Comparison of ENCODE assay signal across 8 cellular contexts in the genomic region with DNA sequence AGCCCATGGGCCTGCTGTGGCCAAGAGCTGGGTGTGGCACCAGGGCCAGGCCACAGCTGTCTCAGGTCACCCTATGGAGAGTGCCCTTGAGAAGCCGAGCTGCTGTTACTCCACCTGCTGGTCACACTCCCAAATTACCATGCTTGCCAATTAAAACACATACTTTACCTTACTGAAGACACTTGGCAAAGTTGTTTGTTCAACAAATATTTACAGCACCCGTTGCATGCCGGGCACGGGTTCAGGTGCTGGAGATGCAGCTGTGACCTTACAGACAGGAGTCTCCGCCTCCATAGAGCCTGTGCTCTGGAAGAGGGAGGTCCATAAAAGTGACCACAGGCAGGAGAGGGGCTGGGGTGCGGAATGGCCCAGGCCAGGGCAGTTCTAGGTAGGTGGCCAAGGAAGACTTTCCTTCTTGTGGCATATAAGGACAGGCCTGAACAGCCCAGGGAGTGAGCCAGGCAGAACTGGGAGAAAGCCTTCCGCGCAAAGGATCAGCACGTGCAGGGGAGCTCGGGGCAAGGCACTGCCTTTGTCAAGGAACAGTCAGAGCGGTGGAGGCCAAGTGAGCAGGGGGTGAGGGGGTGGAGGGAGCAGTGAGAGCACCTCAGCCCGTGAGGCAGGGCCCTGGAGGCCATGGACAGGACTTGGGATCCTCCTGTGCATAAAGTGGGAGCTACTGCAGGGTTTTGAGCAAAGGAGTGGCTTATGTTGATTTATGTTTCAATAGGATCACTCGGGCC. TPM values are rescaled to one million over a fixed set of nuclear protein-coding genes. Genes with fewer than 3 reads are reported as not detected.
DNase-seq lines count a peak whose midpoint lies in the region; ATAC-seq and TF ChIP-seq lines count a peak whose summit lies in the region.

No MANE protein-coding gene starts in this region.

- no peak overlapping the region for H3K4ac ChIP-seq in IMR-90 (ENCODE audit: low read depth, low read length)

- H2BK20ac ChIP-seq in IMR-90 (ENCODE audit: low read depth, low read length): no peak overlapping the region

- no peaks in the 10 kb centered on the region; the same call in 1 of the 2 replicates for H4K20me1 ChIP-seq in IMR-90 (ENCODE audit: insufficient read depth, low read length)

- TF ChIP-seq POLR2A in IMR-90 (IDR thresholded peaks at IDR 0.05; ENCODE audit: low read depth, low read length): no peak
- no peak for TF ChIP-seq POLR2A in adrenal gland (IDR thresholded peaks at IDR 0.05)

- H4K91ac ChIP-seq in IMR-90 (ENCODE audit: insufficient read depth, low read depth, low read length): no peak overlapping the region

- H2BK5ac ChIP-seq in IMR-90 (ENCODE audit: low read depth, low read length, poor library complexity, severe bottlenecking): no peak overlapping the region

- H3K79me1 ChIP-seq in IMR-90 (ENCODE audit: low read depth in 1 of 2, low read length in 2 of 2): peaks cover 0 to 35% of the 10 kb centered on the region in 2 experiments; a peak in 3 of 4 replicates

- H3K4me2 ChIP-seq in IMR-90 (ENCODE audit: low read depth, low read length): no peak overlapping the region

- H2AK5ac ChIP-seq in IMR-90 (ENCODE audit: low read depth, low read length): no peak overlapping the region

- dilution Hi-C loops in IMR-90 (cut with HindIII; ENCODE audit: low sequenced_read_pairs, unreplicated experiment): no loop called here

- H2AFZ ChIP-seq in IMR-90 (replicated peaks; ENCODE audit: low read length, poor library complexity): peak overlapping the region; percentile 37

- no peak overlapping the region for H2BK15ac ChIP-seq in IMR-90 (ENCODE audit: low read depth, low read length)

- H3K9ac ChIP-seq in IMR-90 (ENCODE audit: low read depth, low read length): no peak overlapping the region

- 83% methylated on average over 6 of the region's 13 CpGs; no CpG with 5 or more reads in 1 of the 2 experiments for WGBS in IMR-90 (ENCODE audit: extremely low coverage in 2 of 2, insufficient read length in 1 of 2), 2 experiments
- WGBS in adrenal gland, 4 donors: 70 to 88% (median 81%) methylated on average over 10 to 13 of the region's 13 CpGs

- H3K4me3 ChIP-seq in IMR-90 (ENCODE audit: insufficient read depth, low read depth, low read length) (no peak overlapping the region), adrenal gland (no peak overlapping the region)

- 0 out of 4 replicates have a peak overlapping the region, but pooled peaks of 1 of the 2 experiments have one; percentile 32 for H4K8ac ChIP-seq in IMR-90 (ENCODE audit: low read depth in 2 of 2, low read length in 2 of 2)

- in situ Hi-C loops in IMR-90 (cut with MboI; ENCODE audit: low sequenced_read_pairs): no loop called here

- no peak overlapping the region for H3K18ac ChIP-seq in IMR-90 (ENCODE audit: low read depth, low read length)

- no peak overlapping the region for H3K14ac ChIP-seq in IMR-90 (replicated peaks; ENCODE audit: low read depth, low read length)

- peak; percentile 59 for TF ChIP-seq RAD21 in IMR-90 (IDR thresholded peaks at IDR 0.05; ENCODE audit: low read length)

- TF ChIP-seq CTCF in IMR-90 (conservative IDR thresholded peaks at IDR 0.05; ENCODE audit: low read depth, low read length) (peak; percentile 59), adrenal gland (IDR thresholded peaks at IDR 0.05) (peak; percentile 43 to 62 (median 50))

- H3K9me3 ChIP-seq in IMR-90 (ENCODE audit: control insufficient read depth, insufficient read depth, low read length) (no peaks in the 10 kb centered on the region), adrenal gland (replicated peaks in 1 of 3) (no peaks in the 10 kb centered on the region)

- no peak overlapping the region for H2BK120ac ChIP-seq in IMR-90 (ENCODE audit: low read depth, low read length)

- H3K9me1 ChIP-seq in IMR-90 (ENCODE audit: insufficient read depth, low read length): 0 out of 2 replicates have a peak, but pooled peaks cover 3% of the 10 kb centered on the region

- CTCF ChIA-PET in IMR-90 (lab: Yijun Ruan, JAX): interaction anchor here (0.5 to 1.1 kb wide), 4 partner anchors 11 to 262 kb away, joined by 3 to 9 read pairs (median 4); no protein-coding TSS in a partner anchor

- DNase-seq in NCI-H2227 (lab: John Stamatoyannopoulos, UW; ENCODE audit: unreplicated experiment) (peak; percentile 30), NCI-H2227 treated with DMSO at 0.1 percent for 48 hours (lab: John Stamatoyannopoulos, UW) (no peak), IMR-90 (peak; percentile 50), SHP77 (lab: John Stamatoyannopoulos, UW) (peak; percentile 71 to 79), adrenal gland (peak in 5 of 7 donors; percentile 28 to 74 (median 51)), hepatic stellate cell (ENCODE audit: low spot score) (peak; percentile 60)
- DNase-seq in stimulated activated CD4-positive, alpha-beta T cell treated with anti-CD3 and anti-CD28 coated beads, Interleukin-12 subunit alpha, Interleukin-12 subunit beta, amount 100 ng/mL, for 24 hours (ENCODE audit: low read depth in 2 of 2): peak; percentile 6 to 31

- no TSS peak for BruUV-seq in IMR-90 (replicated peaks; lab: Mats Ljungman, UMichigan)

- H3K27me3 ChIP-seq in IMR-90 (ENCODE audit: control insufficient read depth, insufficient read depth, low read length): no peaks in the 10 kb centered on the region
- no peaks in the 10 kb centered on the region for H3K27me3 ChIP-seq in adrenal gland

- peak overlapping the region; percentile 73 for H2AK9ac ChIP-seq in IMR-90 (replicated peaks; ENCODE audit: low read depth, low read length, poor library complexity)

- H3K36me3 ChIP-seq in IMR-90 (ENCODE audit: control insufficient read depth, insufficient read depth, low read length) (peaks cover 27% of the 10 kb centered on the region), adrenal gland (replicated peaks in 1 of 2) (peaks cover 0 to 31% of the 10 kb centered on the region in 2 donors)

- H3K4me1 ChIP-seq in IMR-90 (ENCODE audit: control insufficient read depth, insufficient read depth, low read length) (no peaks in the 10 kb centered on the region), adrenal gland (replicated peaks in 1 of 2) (no peaks in the 10 kb centered on the region)

- H3K23ac ChIP-seq in IMR-90 (ENCODE audit: low read depth, low read length): no peak overlapping the region

- ATAC-seq in IMR-90 (ENCODE audit: low read depth) (peak; percentile 95), GM19397 (IDR thresholded peaks at IDR 0.05; ENCODE audit: unreplicated experiment) (no peak)

- intact Hi-C loops in IMR-90 (cut with micrococcal nuclease): loop anchor here (1.0 to 10.0 kb wide), 2 partner anchors 194 to 490 kb away; no protein-coding TSS in a partner anchor
- intact Hi-C loops in adrenal gland (cut with DNase I): no loop called here

- POLR2A ChIA-PET in IMR-90 (lab: Charles Lee; ENCODE audit: unreplicated experiment): no interaction called here

- H3K27ac ChIP-seq in IMR-90 (ENCODE audit: insufficient read depth, low read length) (no peak overlapping the region), adrenal gland (no peak overlapping the region)

- no peak overlapping the region for H3K56ac ChIP-seq in IMR-90 (ENCODE audit: extremely low read depth, insufficient read depth, low read length)

- no peak overlapping the region for H4K5ac ChIP-seq in IMR-90 (ENCODE audit: low read depth, low read length)

TF ChIP-seq in IMR-90, 13 proteins besides CTCF, POLR2A, EP300 and RAD21:
- no peak for TF ChIP-seq NFE2L2 (IDR thresholded peaks at IDR 0.05; ENCODE audit: low read depth, low read length)
- peak; percentile 65 for TF ChIP-seq SMC3 (IDR thresholded peaks at IDR 0.05; ENCODE audit: low read depth, low read length)

RNA-seq across cellular contexts. Expression of gene RBM44, which starts 23.6 kb away (rescaled TPM):
- total RNA-seq in IMR-90 (2012; rRNA removed) (0.18 and 0.28 TPM in 2 replicates), adrenal gland (under 1 TPM in 7 of 8 donors, not detected in 1; 0.15 to 0.69 (median 0.42) TPM)
- polyA plus RNA-seq in IMR-90 (2012; rRNA removed) (0.14 TPM in 2 replicates), adrenal gland (under 1 TPM; 0.16 to 0.30 (median 0.22) TPM)
- not detected in 2 replicates for polyA plus RNA-seq in IMR-90 (2012; cell fraction: cytosol; rRNA removed)
- 0.04 and 0.73 TPM in 2 replicates for polyA plus RNA-seq in IMR-90 (2012; cell fraction: nucleus; rRNA removed; ENCODE audit: low replicate concordance)
